In genomic region chr6:3382399-3383279, GRCh38 we compare ENCODE assay signal across 1 cellular context.
TF ChIP-seq lines count a peak whose summit lies in the region.

No MANE protein-coding gene starts in this region.

TF ChIP-seq in HepG2, 621 proteins besides CTCF, POLR2A, EP300 and RAD21 (continued from another document):
- TF ChIP-seq ZNF672 (CRISPR knock-in tag; IDR thresholded peaks at IDR 0.05) (no peak), NCOA5 (CRISPR knock-in tag; IDR thresholded peaks at IDR 0.05) (no peak), FOXK2 (IDR thresholded peaks at IDR 0.05) (no peak), ZFP91 (CRISPR knock-in tag; IDR thresholded peaks at IDR 0.05; ENCODE audit: borderline replicate concordance) (no peak), NFKBIZ (CRISPR knock-in tag; IDR thresholded peaks at IDR 0.05) (0 out of 2 replicates have a peak, but pooled peaks have one; percentile 44), ZNF790 (CRISPR knock-in tag; IDR thresholded peaks at IDR 0.05; ENCODE audit: borderline replicate concordance) (no peak), SKI (IDR thresholded peaks at IDR 0.05; ENCODE audit: partially characterized antibody) (peak; percentile 23), IRF9 (CRISPR knock-in tag; IDR thresholded peaks at IDR 0.05; ENCODE audit: borderline replicate concordance) (no peak), GTF2F1 (IDR thresholded peaks at IDR 0.05; ENCODE audit: low read length) (no peak), ZBTB21 (CRISPR knock-in tag; IDR thresholded peaks at IDR 0.05) (peak; percentile 66; the same call in 1 of the 2 replicates), FOSL2 (CRISPR knock-in tag; IDR thresholded peaks at IDR 0.05) (peak; percentile 99), KAT8 (CRISPR knock-in tag; IDR thresholded peaks at IDR 0.05) (no peak), GATAD1 (CRISPR knock-in tag; IDR thresholded peaks at IDR 0.05) (0 out of 2 replicates have a peak, but pooled peaks have one; percentile 22), ZC3H13 (CRISPR knock-in tag; IDR thresholded peaks at IDR 0.05) (no peak), ARNT (IDR thresholded peaks at IDR 0.05) (no peak), ZNF567 (CRISPR knock-in tag; IDR thresholded peaks at IDR 0.05; ENCODE audit: borderline replicate concordance) (no peak), EHMT2 (IDR thresholded peaks at IDR 0.05; ENCODE audit: borderline replicate concordance, low read depth, low read length) (peak; percentile 47; the same call in 1 of the 2 replicates), BRF2 (CRISPR knock-in tag; IDR thresholded peaks at IDR 0.05) (no peak), GATAD2A (CRISPR knock-in tag; IDR thresholded peaks at IDR 0.05) (peak; percentile 80), KDM3A (CRISPR knock-in tag; IDR thresholded peaks at IDR 0.05; ENCODE audit: low read depth) (no peak), ZSCAN29 (CRISPR knock-in tag; conservative IDR thresholded peaks at IDR 0.05) (no peak), ZFP36L2 (CRISPR knock-in tag; IDR thresholded peaks at IDR 0.05) (no peak), ZBTB20 (CRISPR knock-in tag; IDR thresholded peaks at IDR 0.05; ENCODE audit: borderline replicate concordance, low read depth) (peak; percentile 72; the same call in 1 of the 2 replicates), RBM22 (optimal IDR thresholded peaks at IDR 0.05; ENCODE audit: low read length) (no peak), ZNF660 (CRISPR knock-in tag; IDR thresholded peaks at IDR 0.05; ENCODE audit: borderline replicate concordance, low read depth) (no peak), HOXA7 (CRISPR knock-in tag; IDR thresholded peaks at IDR 0.05) (no peak), MED13 (CRISPR knock-in tag; IDR thresholded peaks at IDR 0.05) (no peak), ZNF232 (CRISPR knock-in tag; IDR thresholded peaks at IDR 0.05; ENCODE audit: borderline replicate concordance) (no peak), ESRRA (CRISPR knock-in tag; IDR thresholded peaks at IDR 0.05; ENCODE audit: low read depth) (no peak), NCOA2 (CRISPR knock-in tag; IDR thresholded peaks at IDR 0.05) (peak; percentile 51; the same call in 1 of the 2 replicates), TFDP2 (CRISPR knock-in tag; IDR thresholded peaks at IDR 0.05) (no peak), ZNF451 (CRISPR knock-in tag; IDR thresholded peaks at IDR 0.05) (no peak), ZNF446 (CRISPR knock-in tag; IDR thresholded peaks at IDR 0.05) (no peak)
- TF ChIP-seq, protein P1, sequence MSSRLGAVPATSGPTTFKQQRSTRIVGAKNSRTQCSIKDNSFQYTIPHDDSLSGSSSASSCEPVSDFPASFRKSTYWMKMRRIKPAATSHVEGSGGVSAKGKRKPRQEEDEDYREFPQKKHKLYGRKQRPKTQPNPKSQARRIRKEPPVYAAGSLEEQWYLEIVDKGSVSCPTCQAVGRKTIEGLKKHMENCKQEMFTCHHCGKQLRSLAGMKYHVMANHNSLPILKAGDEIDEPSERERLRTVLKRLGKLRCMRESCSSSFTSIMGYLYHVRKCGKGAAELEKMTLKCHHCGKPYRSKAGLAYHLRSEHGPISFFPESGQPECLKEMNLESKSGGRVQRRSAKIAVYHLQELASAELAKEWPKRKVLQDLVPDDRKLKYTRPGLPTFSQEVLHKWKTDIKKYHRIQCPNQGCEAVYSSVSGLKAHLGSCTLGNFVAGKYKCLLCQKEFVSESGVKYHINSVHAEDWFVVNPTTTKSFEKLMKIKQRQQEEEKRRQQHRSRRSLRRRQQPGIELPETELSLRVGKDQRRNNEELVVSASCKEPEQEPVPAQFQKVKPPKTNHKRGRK (CRISPR knock-in tag; IDR thresholded peaks at IDR 0.05), result no peak
- TF ChIP-seq, protein P2, sequence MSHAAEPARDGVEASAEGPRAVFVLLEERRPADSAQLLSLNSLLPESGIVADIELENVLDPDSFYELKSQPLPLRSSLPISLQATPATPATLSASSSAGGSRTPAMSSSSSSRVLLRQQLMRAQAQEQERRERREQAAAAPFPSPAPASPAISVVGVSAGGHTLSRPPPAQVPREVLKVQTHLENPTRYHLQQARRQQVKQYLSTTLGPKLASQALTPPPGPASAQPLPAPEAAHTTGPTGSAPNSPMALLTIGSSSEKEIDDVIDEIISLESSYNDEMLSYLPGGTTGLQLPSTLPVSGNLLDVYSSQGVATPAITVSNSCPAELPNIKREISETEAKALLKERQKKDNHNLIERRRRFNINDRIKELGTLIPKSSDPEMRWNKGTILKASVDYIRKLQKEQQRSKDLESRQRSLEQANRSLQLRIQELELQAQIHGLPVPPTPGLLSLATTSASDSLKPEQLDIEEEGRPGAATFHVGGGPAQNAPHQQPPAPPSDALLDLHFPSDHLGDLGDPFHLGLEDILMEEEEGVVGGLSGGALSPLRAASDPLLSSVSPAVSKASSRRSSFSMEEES (CRISPR knock-in tag; IDR thresholded peaks at IDR 0.05), result no peak
- TF ChIP-seq, protein P3, sequence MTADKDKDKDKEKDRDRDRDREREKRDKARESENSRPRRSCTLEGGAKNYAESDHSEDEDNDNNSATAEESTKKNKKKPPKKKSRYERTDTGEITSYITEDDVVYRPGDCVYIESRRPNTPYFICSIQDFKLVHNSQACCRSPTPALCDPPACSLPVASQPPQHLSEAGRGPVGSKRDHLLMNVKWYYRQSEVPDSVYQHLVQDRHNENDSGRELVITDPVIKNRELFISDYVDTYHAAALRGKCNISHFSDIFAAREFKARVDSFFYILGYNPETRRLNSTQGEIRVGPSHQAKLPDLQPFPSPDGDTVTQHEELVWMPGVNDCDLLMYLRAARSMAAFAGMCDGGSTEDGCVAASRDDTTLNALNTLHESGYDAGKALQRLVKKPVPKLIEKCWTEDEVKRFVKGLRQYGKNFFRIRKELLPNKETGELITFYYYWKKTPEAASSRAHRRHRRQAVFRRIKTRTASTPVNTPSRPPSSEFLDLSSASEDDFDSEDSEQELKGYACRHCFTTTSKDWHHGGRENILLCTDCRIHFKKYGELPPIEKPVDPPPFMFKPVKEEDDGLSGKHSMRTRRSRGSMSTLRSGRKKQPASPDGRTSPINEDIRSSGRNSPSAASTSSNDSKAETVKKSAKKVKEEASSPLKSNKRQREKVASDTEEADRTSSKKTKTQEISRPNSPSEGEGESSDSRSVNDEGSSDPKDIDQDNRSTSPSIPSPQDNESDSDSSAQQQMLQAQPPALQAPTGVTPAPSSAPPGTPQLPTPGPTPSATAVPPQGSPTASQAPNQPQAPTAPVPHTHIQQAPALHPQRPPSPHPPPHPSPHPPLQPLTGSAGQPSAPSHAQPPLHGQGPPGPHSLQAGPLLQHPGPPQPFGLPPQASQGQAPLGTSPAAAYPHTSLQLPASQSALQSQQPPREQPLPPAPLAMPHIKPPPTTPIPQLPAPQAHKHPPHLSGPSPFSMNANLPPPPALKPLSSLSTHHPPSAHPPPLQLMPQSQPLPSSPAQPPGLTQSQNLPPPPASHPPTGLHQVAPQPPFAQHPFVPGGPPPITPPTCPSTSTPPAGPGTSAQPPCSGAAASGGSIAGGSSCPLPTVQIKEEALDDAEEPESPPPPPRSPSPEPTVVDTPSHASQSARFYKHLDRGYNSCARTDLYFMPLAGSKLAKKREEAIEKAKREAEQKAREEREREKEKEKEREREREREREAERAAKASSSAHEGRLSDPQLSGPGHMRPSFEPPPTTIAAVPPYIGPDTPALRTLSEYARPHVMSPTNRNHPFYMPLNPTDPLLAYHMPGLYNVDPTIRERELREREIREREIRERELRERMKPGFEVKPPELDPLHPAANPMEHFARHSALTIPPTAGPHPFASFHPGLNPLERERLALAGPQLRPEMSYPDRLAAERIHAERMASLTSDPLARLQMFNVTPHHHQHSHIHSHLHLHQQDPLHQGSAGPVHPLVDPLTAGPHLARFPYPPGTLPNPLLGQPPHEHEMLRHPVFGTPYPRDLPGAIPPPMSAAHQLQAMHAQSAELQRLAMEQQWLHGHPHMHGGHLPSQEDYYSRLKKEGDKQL (CRISPR knock-in tag; IDR thresholded peaks at IDR 0.05; ENCODE audit: low read depth), result 0 out of 2 replicates have a peak, but pooled peaks have one; percentile 15
- TF ChIP-seq, protein P4, sequence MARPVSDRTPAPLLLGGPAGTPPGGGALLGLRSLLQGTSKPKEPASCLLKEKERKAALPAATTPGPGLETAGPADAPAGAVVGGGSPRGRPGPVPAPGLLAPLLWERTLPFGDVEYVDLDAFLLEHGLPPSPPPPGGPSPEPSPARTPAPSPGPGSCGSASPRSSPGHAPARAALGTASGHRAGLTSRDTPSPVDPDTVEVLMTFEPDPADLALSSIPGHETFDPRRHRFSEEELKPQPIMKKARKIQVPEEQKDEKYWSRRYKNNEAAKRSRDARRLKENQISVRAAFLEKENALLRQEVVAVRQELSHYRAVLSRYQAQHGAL (CRISPR knock-in tag; IDR thresholded peaks at IDR 0.05; ENCODE audit: not compliant biosample characterization), result no peak
TF ChIP-seq in HepG2: peak in this region for 110.
